In the genomic region with DNA sequence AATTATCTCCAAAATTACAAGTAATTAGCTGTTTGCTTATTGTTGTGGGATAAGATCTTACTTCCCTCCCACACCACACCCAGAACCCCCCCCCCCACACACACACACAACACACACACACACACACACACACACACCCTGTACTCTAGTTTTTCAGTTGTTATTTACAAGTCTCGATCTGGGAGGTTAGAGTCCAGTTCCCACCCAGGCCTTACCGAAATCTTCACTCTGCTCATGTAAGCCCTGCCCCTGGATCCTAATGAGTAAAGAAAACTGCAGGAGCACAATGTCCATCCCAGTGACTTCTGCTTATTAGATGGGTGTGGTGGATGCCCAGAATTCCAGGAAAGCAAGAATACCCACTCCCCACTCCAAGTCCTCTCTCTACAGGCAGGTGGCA, we compare ENCODE assay signal across 10 cellular contexts. TPM values are rescaled to one million over a fixed set of nuclear protein-coding genes. Genes with fewer than 3 reads are reported as not detected.
DNase-seq lines count a peak whose midpoint lies in the region; ATAC-seq and TF ChIP-seq lines count a peak whose summit lies in the region.
"Had no signal": no experiment of that assay in that cellular context is flagged by ENCODE, and none has a peak within 500 bp of the region (broad histone marks: within the 10 kb centered on the region; RNA-seq: fewer than 3 reads in every experiment).

No MANE protein-coding gene starts in this region.

- H3K4me1 Mint-ChIP-seq in mesothelial cell of epicardium, result peaks cover 45% of the 10 kb centered on the region
- H3K4me1 Mint-ChIP-seq in activated naive CD8-positive, alpha-beta T cell treated with anti-CD3 and anti-CD28 coated beads, Interleukin-2, amount 50 U/mL, for 24 hours, result no peaks in the 10 kb centered on the region
- H3K4me1 Mint-ChIP-seq: CD4-positive, alpha-beta memory T cell had no signal

- no peak overlapping the region for H3K4me3 ChIP-seq in PC-9
- H3K4me3 ChIP-seq: ovary had no signal

- H3K27me3 Mint-ChIP-seq in mesothelial cell of epicardium (ENCODE audit: low read depth), result no peaks in the 10 kb centered on the region
- no peaks in the 10 kb centered on the region for H3K27me3 Mint-ChIP-seq in activated naive CD8-positive, alpha-beta T cell treated with anti-CD3 and anti-CD28 coated beads, Interleukin-2, amount 50 U/mL, for 24 hours

- H3K36me3 ChIP-seq in PC-9 (ENCODE audit: low read depth), result peaks cover 9% of the 10 kb centered on the region; the same call in 1 of the 2 replicates
- H3K36me3 ChIP-seq: ovary had no signal

- no peaks in the 10 kb centered on the region for H3K9me2 ChIP-seq in PC-9 (ENCODE audit: insufficient read depth)

- no peaks in the 10 kb centered on the region for H4K20me1 ChIP-seq in PC-9 (ENCODE audit: insufficient read depth)

- BruUV-seq in PC-9 (replicated peaks; lab: Mats Ljungman, UMichigan), result no TSS peak

- H3K27ac ChIP-seq in PC-9 (peak overlapping the region; percentile 11; the same call in 1 of the 2 replicates), cingulate gyrus (ENCODE audit: low read depth, low read length) (peak overlapping the region; percentile 79), temporal lobe (ENCODE audit: low read depth, low read length) (peak overlapping the region; percentile 94)
- H3K27ac ChIP-seq: ovary had no signal

- CTCF ChIA-PET in PC-9 (lab: Charles Lee), result interaction anchor here (0.5 to 1.1 kb wide), 2 partner anchors 11 to 172 kb away, joined by 3 to 6 read pairs; no protein-coding TSS in a partner anchor

- TF ChIP-seq CTCF in PC-9 (conservative IDR thresholded peaks at IDR 0.05) (no peak), mesothelial cell of epicardium (IDR thresholded peaks at IDR 0.05; ENCODE audit: unreplicated experiment) (no peak)

- POLR2A ChIA-PET in PC-9 (lab: Charles Lee; ENCODE audit: unreplicated experiment), result interaction anchor here (0.6 kb wide), 1 partner anchor 69 kb away, joined by 4 read pairs; no protein-coding TSS in a partner anchor

- no peaks in the 10 kb centered on the region for H3K9me3 Mint-ChIP-seq in mesothelial cell of epicardium
- no peaks in the 10 kb centered on the region for H3K9me3 Mint-ChIP-seq in activated naive CD8-positive, alpha-beta T cell treated with anti-CD3 and anti-CD28 coated beads, Interleukin-2, amount 50 U/mL, for 24 hours
- H3K9me3 Mint-ChIP-seq: activated naive CD4-positive, alpha-beta T cell treated with anti-CD3 and anti-CD28 coated beads, Interleukin-2, amount 50 U/mL, for 72 hours had no signal

- peak overlapping the region; percentile 50 for H3K27ac Mint-ChIP-seq in mesothelial cell of epicardium
- H3K27ac Mint-ChIP-seq in activated naive CD8-positive, alpha-beta T cell treated with anti-CD3 and anti-CD28 coated beads, Interleukin-2, amount 50 U/mL, for 24 hours, result no peak overlapping the region
- H3K27ac Mint-ChIP-seq: activated naive CD4-positive, alpha-beta T cell treated with anti-CD3 and anti-CD28 coated beads, Interleukin-2, amount 50 U/mL, for 72 hours had no signal

- intact Hi-C loops in PC-9 (cut with micrococcal nuclease; ENCODE audit: unreplicated experiment), result no loop called here

- H3F3A ChIP-seq in PC-9 (ENCODE audit: insufficient read depth, low read depth), result peaks cover 24% of the 10 kb centered on the region

- H3K27me3 ChIP-seq in PC-9 (ENCODE audit: insufficient read depth, low read depth), result no peaks in the 10 kb centered on the region
- H3K27me3 ChIP-seq: ovary had no signal

- no peak overlapping the region for H2AFZ ChIP-seq in PC-9

- no peak for ATAC-seq in HG02610 (IDR thresholded peaks at IDR 0.05; ENCODE audit: unreplicated experiment)
- ATAC-seq in activated naive CD8-positive, alpha-beta T cell treated with anti-CD3 and anti-CD28 coated beads, Interleukin-2, amount 50 U/mL, for 24 hours, result no peak
- ATAC-seq: activated naive CD4-positive, alpha-beta T cell treated with anti-CD3 and anti-CD28 coated beads, Interleukin-2, amount 50 U/mL, for 72 hours had no signal

- DNase-seq in PC-9, result no peak
- DNase-seq in mesothelial cell of epicardium (ENCODE audit: low spot score in 2 of 2, unreplicated experiment in 2 of 2), result no peak
- no peak for DNase-seq in NCI-H1092 treated with DMSO at 0.1 percent for 48 hours (lab: John Stamatoyannopoulos, UW)
- DNase-seq in activated naive CD8-positive, alpha-beta T cell treated with anti-CD3 and anti-CD28 coated beads, Interleukin-2, amount 50 U/mL, for 24 hours, result no peak
- DNase-seq: CD4-positive, alpha-beta memory T cell; ovary had no signal

- no peaks in the 10 kb centered on the region for H3K9me3 ChIP-seq in PC-9 (ENCODE audit: insufficient read depth, low read depth)
- H3K9me3 ChIP-seq: ovary had no signal

- peaks cover 46% of the 10 kb centered on the region for H3K4me1 ChIP-seq in PC-9 (replicated peaks; ENCODE audit: insufficient read depth)

- peaks cover 2% of the 10 kb centered on the region for H3K36me3 Mint-ChIP-seq in mesothelial cell of epicardium
- H3K36me3 Mint-ChIP-seq in activated naive CD8-positive, alpha-beta T cell treated with anti-CD3 and anti-CD28 coated beads, Interleukin-2, amount 50 U/mL, for 24 hours (ENCODE audit: low read depth), result no peaks in the 10 kb centered on the region
- H3K36me3 Mint-ChIP-seq: activated naive CD4-positive, alpha-beta T cell treated with anti-CD3 and anti-CD28 coated beads, Interleukin-2, amount 50 U/mL, for 72 hours; CD4-positive, alpha-beta memory T cell had no signal

- no peak overlapping the region for H3K4me3 Mint-ChIP-seq in mesothelial cell of epicardium
- H3K4me3 Mint-ChIP-seq in activated naive CD8-positive, alpha-beta T cell treated with anti-CD3 and anti-CD28 coated beads, Interleukin-2, amount 50 U/mL, for 24 hours, result no peak overlapping the region
- H3K4me3 Mint-ChIP-seq: CD4-positive, alpha-beta memory T cell had no signal

- peak overlapping the region; percentile 46 for H3K4me2 ChIP-seq in PC-9

- peaks cover 52% of the 10 kb centered on the region for H3K79me2 ChIP-seq in PC-9 (ENCODE audit: low read depth)

RNA-seq across cellular contexts. Expression of a gene that starts 23.0 kb away (rescaled TPM):
- 13.9 and 19.6 TPM in 2 replicates for total RNA-seq in PC-9 (2021)
- total RNA-seq in mesothelial cell of epicardium, result 21.3 to 24.5 TPM (median 23.0 TPM) in 3 replicates
- total RNA-seq in temporal lobe, result 7.1 TPM

Comparison
In these comparisons a context has a peak if more than half of its experiments do, and no peak if none do; other contexts are left out.
1. H3K27ac ChIP-seq: peak in every context shown above with its lines; median percentile 94 in temporal lobe; 79 in cingulate gyrus; 11 in PC-9.